ENCODE assay signal across 20 cellular contexts in genomic region chr2:218998414-218999002, GRCh38. TPM values are rescaled to one million over a fixed set of nuclear protein-coding genes. Genes with fewer than 3 reads are reported as not detected.
DNase-seq lines count a peak whose midpoint lies in the region; TF ChIP-seq lines count a peak whose summit lies in the region.
"Had no signal": no experiment of that assay in that cellular context is flagged by ENCODE, and none has a peak within 500 bp of the region (broad histone marks: within the 10 kb centered on the region; RNA-seq: fewer than 3 reads in every experiment).

No MANE protein-coding gene starts in this region.

- intact Hi-C loops in activated T-helper 1 cell treated with anti-CD3 and anti-CD28 coated beads, Interleukin-12 subunit alpha, Interleukin-12 subunit beta, Interleukin-2, Interleukin-4 antibody, amounts not matched to agents 30 ng/mL and 10 ng/mL and 1 ng/mL, durations not matched to agents 14 hours and 24 hours and 36 hours (cut with micrococcal nuclease): no loop called here

- no peak overlapping the region for H3K14ac ChIP-seq in neuronal stem cell (ENCODE audit: low read length)

- peak overlapping the region; percentile 8 for H2BK12ac ChIP-seq in neuronal stem cell (ENCODE audit: low read length)

- DNase-seq in NCI-H1694 treated with DMSO at 0.1 percent for 48 hours (lab: John Stamatoyannopoulos, UW) (peak; percentile 55), NCI-H1694 (lab: John Stamatoyannopoulos, UW) (no peak), ELF-1 (ENCODE audit: low read depth, low spot score) (peak; percentile 26), RWPE1 (ENCODE audit: low spot score) (peak; percentile 45), neuronal stem cell (ENCODE audit: low spot score) (no peak)
- no peak for DNase-seq in stimulated activated CD4-positive, alpha-beta T cell treated with anti-CD3 and anti-CD28 coated beads, Interleukin-12 subunit alpha, Interleukin-12 subunit beta, amount 100 ng/mL, for 4 hours
- DNase-seq in activated effector memory CD4-positive, alpha-beta T cell treated with Interleukin-2 at 50 U/mL for 16 hours: no peak
- DNase-seq in activated T-helper 1 cell treated with anti-CD3 and anti-CD28 coated beads, Interleukin-12 subunit alpha, Interleukin-12 subunit beta, Interleukin-2, Interleukin-4 antibody, amounts not matched to agents 30 ng/mL and 10 ng/mL and 1 ng/mL, durations not matched to agents 14 hours and 24 hours and 36 hours (ENCODE audit: low spot score): no peak
- DNase-seq: activated naive CD4-positive, alpha-beta T cell treated with anti-CD3 and anti-CD28 coated beads, Interleukin-2, amount 50 U/mL, for 16 hours; cortex of kidney; DMS79; gastrocnemius medialis; Kasumi-1; left colon; nephron progenitor cell; SW 1271; testis had no signal

- H3K36me3 ChIP-seq in neuronal stem cell (replicated peaks in 1 of 2; ENCODE audit: control insufficient read depth in 2 of 2, insufficient read depth in 2 of 2, low read length in 2 of 2): no peaks in the 10 kb centered on the region
- H3K36me3 ChIP-seq: gastrocnemius medialis had no signal

- no peak overlapping the region for H3K4ac ChIP-seq in neuronal stem cell (ENCODE audit: low read length)

- H3K9me3 ChIP-seq in neuronal stem cell (replicated peaks in 1 of 2; ENCODE audit: control insufficient read depth in 2 of 2, insufficient read depth in 1 of 2, low read depth in 1 of 2, low read length in 2 of 2): peaks cover 0 to 3% of the 10 kb centered on the region in 2 donors
- H3K9me3 ChIP-seq: A549, gastrocnemius medialis, testis had no signal

- H4K8ac ChIP-seq in neuronal stem cell (ENCODE audit: low read depth, low read length): no peak overlapping the region

- no peak overlapping the region for H3K23ac ChIP-seq in neuronal stem cell (ENCODE audit: low read depth, low read length, poor library complexity)

- H3K4me3 ChIP-seq in neuronal stem cell (ENCODE audit: low read length in 2 of 2): no peak overlapping the region
- H3K4me3 ChIP-seq: A549, gastrocnemius medialis, testis had no signal

- CTCF ChIA-PET in RWPE1 (lab: Yijun Ruan, JAX): interaction anchor here (0.6 to 1.5 kb wide), 5 partner anchors 18 to 280 kb away, joined by 3 to 5 read pairs (median 3); no protein-coding TSS in a partner anchor

- H3K4me3 Mint-ChIP-seq in activated T-helper 1 cell treated with anti-CD3 and anti-CD28 coated beads, Interleukin-12 subunit alpha, Interleukin-12 subunit beta, Interleukin-2, Interleukin-4 antibody, amounts not matched to agents 30 ng/mL and 10 ng/mL and 1 ng/mL, durations not matched to agents 14 hours and 24 hours and 36 hours: no peak overlapping the region
- H3K4me3 Mint-ChIP-seq: nephron progenitor cell had no signal

- H3K36me3 Mint-ChIP-seq in activated T-helper 1 cell treated with anti-CD3 and anti-CD28 coated beads, Interleukin-12 subunit alpha, Interleukin-12 subunit beta, Interleukin-2, Interleukin-4 antibody, amounts not matched to agents 30 ng/mL and 10 ng/mL and 1 ng/mL, durations not matched to agents 14 hours and 24 hours and 36 hours (ENCODE audit: low read depth): no peaks in the 10 kb centered on the region

- no peak overlapping the region for H3K27ac Mint-ChIP-seq in activated T-helper 1 cell treated with anti-CD3 and anti-CD28 coated beads, Interleukin-12 subunit alpha, Interleukin-12 subunit beta, Interleukin-2, Interleukin-4 antibody, amounts not matched to agents 30 ng/mL and 10 ng/mL and 1 ng/mL, durations not matched to agents 14 hours and 24 hours and 36 hours
- H3K27ac Mint-ChIP-seq: nephron progenitor cell had no signal

- WGBS in neuronal stem cell (ENCODE audit: extremely low coverage in 2 of 2, insufficient read length in 2 of 2, insufficient replicate concordance in 1 of 2), 2 donors: no CpG with 5 or more reads among the region's 12 CpGs

- H3K4me1 Mint-ChIP-seq in activated T-helper 1 cell treated with anti-CD3 and anti-CD28 coated beads, Interleukin-12 subunit alpha, Interleukin-12 subunit beta, Interleukin-2, Interleukin-4 antibody, amounts not matched to agents 30 ng/mL and 10 ng/mL and 1 ng/mL, durations not matched to agents 14 hours and 24 hours and 36 hours (ENCODE audit: low read depth): no peaks in the 10 kb centered on the region

- peak overlapping the region; percentile 3 for H2BK15ac ChIP-seq in neuronal stem cell (ENCODE audit: low read length)

- H3K27ac ChIP-seq in RWPE1: no peak overlapping the region
- H3K27ac ChIP-seq in neuronal stem cell (replicated peaks; ENCODE audit: low read length): no peak overlapping the region
- H3K27ac ChIP-seq: A549, gastrocnemius medialis, testis had no signal

- no peak overlapping the region for H3K18ac ChIP-seq in neuronal stem cell (ENCODE audit: low read length)

- no peak overlapping the region for H2AK5ac ChIP-seq in neuronal stem cell (ENCODE audit: low read depth, low read length)

- POLR2A ChIA-PET in RWPE1 (lab: Yijun Ruan, JAX; ENCODE audit: low non-redundant PET): no interaction called here

- H3K79me1 ChIP-seq in neuronal stem cell (ENCODE audit: low read depth, low read length): no peaks in the 10 kb centered on the region

- no peaks in the 10 kb centered on the region for H3K9me3 Mint-ChIP-seq in activated T-helper 1 cell treated with anti-CD3 and anti-CD28 coated beads, Interleukin-12 subunit alpha, Interleukin-12 subunit beta, Interleukin-2, Interleukin-4 antibody, amounts not matched to agents 30 ng/mL and 10 ng/mL and 1 ng/mL, durations not matched to agents 14 hours and 24 hours and 36 hours
- H3K9me3 Mint-ChIP-seq: nephron progenitor cell had no signal

- no peak for TF ChIP-seq CTCF in RWPE1 (conservative IDR thresholded peaks at IDR 0.05; ENCODE audit: low read depth)

- no peak overlapping the region for H3K4me2 ChIP-seq in neuronal stem cell (ENCODE audit: insufficient read depth, low read length, poor library complexity, severe bottlenecking)
- H3K4me2 ChIP-seq: A549 had no signal

- H2AFZ ChIP-seq in neuronal stem cell (ENCODE audit: low read length): no peak overlapping the region

- H3K9ac ChIP-seq in neuronal stem cell (ENCODE audit: low read depth, low read length, poor library complexity): no peak overlapping the region

- no peak overlapping the region for H2BK120ac ChIP-seq in neuronal stem cell (ENCODE audit: low read depth, low read length)

- peaks cover 9 to 28% of the 10 kb centered on the region in 2 donors for H3K4me1 ChIP-seq in neuronal stem cell (ENCODE audit: control insufficient read depth in 2 of 2, insufficient read depth in 1 of 2, low read depth in 1 of 2, low read length in 2 of 2)

- no peak overlapping the region for H2BK5ac ChIP-seq in neuronal stem cell (ENCODE audit: low read length)

- no peak overlapping the region for H4K91ac ChIP-seq in neuronal stem cell (ENCODE audit: low read depth, low read length, poor library complexity)

- peaks cover 68% of the 10 kb centered on the region for H3K27me3 Mint-ChIP-seq in activated T-helper 1 cell treated with anti-CD3 and anti-CD28 coated beads, Interleukin-12 subunit alpha, Interleukin-12 subunit beta, Interleukin-2, Interleukin-4 antibody, amounts not matched to agents 30 ng/mL and 10 ng/mL and 1 ng/mL, durations not matched to agents 14 hours and 24 hours and 36 hours (ENCODE audit: insufficient read depth)

- H3K27me3 ChIP-seq in neuronal stem cell (ENCODE audit: control insufficient read depth in 3 of 3, insufficient read depth in 3 of 3, low read depth in 1 of 3, low read length in 3 of 3): peaks cover 56 to 98% (median 95%) of the 10 kb centered on the region in 3 experiments
- H3K27me3 ChIP-seq: testis had no signal

RNA-seq across cellular contexts. Expression of gene CRYBA2, which starts 5.3 kb away (rescaled TPM):
- polyA plus RNA-seq in neuronal stem cell (2013, experiment 1 of 2): not detected
- not detected for polyA plus RNA-seq in neuronal stem cell (2013, experiment 2 of 2)
- 0.36 TPM in 1 of 2 replicates, not detected in the other for total RNA-seq in activated T-helper 1 cell treated with anti-CD3 and anti-CD28 coated beads, Interleukin-12 subunit alpha, Interleukin-12 subunit beta, Interleukin-2, Interleukin-4 antibody, amounts not matched to agents 30 ng/mL and 10 ng/mL and 1 ng/mL, durations not matched to agents 14 hours and 24 hours and 36 hours
- total RNA-seq: gastrocnemius medialis, HT-29, RPMI7951 had no signal
- polyA plus RNA-seq: A549 had no signal

RNA-seq across cellular contexts. Expression of gene FEV, which starts 13.5 kb away (rescaled TPM):
- polyA plus RNA-seq in neuronal stem cell (2013, experiment 1 of 2): not detected
- not detected for polyA plus RNA-seq in neuronal stem cell (2013, experiment 2 of 2)
- not detected in 2 replicates for total RNA-seq in activated T-helper 1 cell treated with anti-CD3 and anti-CD28 coated beads, Interleukin-12 subunit alpha, Interleukin-12 subunit beta, Interleukin-2, Interleukin-4 antibody, amounts not matched to agents 30 ng/mL and 10 ng/mL and 1 ng/mL, durations not matched to agents 14 hours and 24 hours and 36 hours
- total RNA-seq: gastrocnemius medialis, HT-29, RPMI7951, testis had no signal
- polyA plus RNA-seq: A549 had no signal

RNA-seq across cellular contexts. Expression of gene CDK5R2, which starts 39.0 kb away (rescaled TPM):
- polyA plus RNA-seq in neuronal stem cell (2013, experiment 1 of 2): 0.10 TPM
- polyA plus RNA-seq in neuronal stem cell (2013, experiment 2 of 2): 0.10 TPM
- not detected in 2 replicates for total RNA-seq in activated T-helper 1 cell treated with anti-CD3 and anti-CD28 coated beads, Interleukin-12 subunit alpha, Interleukin-12 subunit beta, Interleukin-2, Interleukin-4 antibody, amounts not matched to agents 30 ng/mL and 10 ng/mL and 1 ng/mL, durations not matched to agents 14 hours and 24 hours and 36 hours
- total RNA-seq: gastrocnemius medialis, HT-29 had no signal

RNA-seq across cellular contexts. Expression of gene CFAP65, which starts 42.8 kb away (rescaled TPM):
- 0.26 TPM for polyA plus RNA-seq in neuronal stem cell (2013, experiment 1 of 2)
- polyA plus RNA-seq in neuronal stem cell (2013, experiment 2 of 2): 0.26 TPM
- total RNA-seq in activated T-helper 1 cell treated with anti-CD3 and anti-CD28 coated beads, Interleukin-12 subunit alpha, Interleukin-12 subunit beta, Interleukin-2, Interleukin-4 antibody, amounts not matched to agents 30 ng/mL and 10 ng/mL and 1 ng/mL, durations not matched to agents 14 hours and 24 hours and 36 hours: not detected in 2 replicates
- total RNA-seq: HT-29 had no signal

Comparison
In these comparisons a context has a peak if more than half of its experiments do, and no peak if none do; other contexts are left out.
1. DNase-seq: peak in NCI-H1694 treated with DMSO at 0.1 percent for 48 hours (single experiment), ELF-1 (single experiment) and RWPE1 (single experiment); none in NCI-H1694 (single experiment), neuronal stem cell (single experiment), stimulated activated CD4-positive, alpha-beta T cell treated with anti-CD3 and anti-CD28 coated beads, Interleukin-12 subunit alpha, Interleukin-12 subunit beta, amount 100 ng/mL, for 4 hours (single experiment), activated effector memory CD4-positive, alpha-beta T cell treated with Interleukin-2 at 50 U/mL for 16 hours (single experiment) and activated T-helper 1 cell treated with anti-CD3 and anti-CD28 coated beads, Interleukin-12 subunit alpha, Interleukin-12 subunit beta, Interleukin-2, Interleukin-4 antibody, amounts not matched to agents 30 ng/mL and 10 ng/mL and 1 ng/mL, durations not matched to agents 14 hours and 24 hours and 36 hours (single experiment).